17 cellular contexts compared by ENCODE assay signal in the genomic region with DNA sequence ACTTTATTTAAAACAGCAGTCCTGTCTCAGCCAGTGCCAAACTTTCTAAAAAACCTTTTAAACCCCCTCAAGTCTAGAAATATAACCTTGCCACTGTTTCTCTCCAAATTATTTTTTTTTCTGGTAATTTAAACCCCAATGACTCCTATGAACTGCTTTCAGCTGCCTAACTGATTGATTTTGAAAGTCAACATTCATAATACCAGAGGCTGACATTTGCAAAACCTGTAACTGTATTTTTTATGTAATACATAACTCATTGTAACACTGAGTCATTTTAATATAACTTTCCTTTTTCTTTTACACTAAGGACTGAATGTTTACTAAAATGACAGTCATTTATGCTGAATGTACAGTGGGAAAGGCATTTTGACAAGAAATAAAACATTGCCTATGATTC. TPM values are rescaled to one million over a fixed set of nuclear protein-coding genes. Genes with fewer than 3 reads are reported as not detected.
DNase-seq lines count a peak whose midpoint lies in the region; ATAC-seq, FAIRE-seq and TF ChIP-seq lines count a peak whose summit lies in the region.
"Had no signal": no experiment of that assay in that cellular context is flagged by ENCODE, and none has a peak within 500 bp of the region (broad histone marks: within the 10 kb centered on the region; RNA-seq: fewer than 3 reads in every experiment).

No MANE protein-coding gene starts in this region.

- no peak for TF ChIP-seq EP300 in GM12878 (IDR thresholded peaks at IDR 0.05; ENCODE audit: borderline replicate concordance in 1 of 2, control insufficient read depth in 1 of 2, low read depth in 2 of 2, low read length in 2 of 2)

- H3K27me3 Mint-ChIP-seq in activated CD8-positive, alpha-beta T cell treated with anti-CD3 and anti-CD28 coated beads for 36 hours = peaks cover 14% of the 10 kb centered on the region
- peaks cover 19% of the 10 kb centered on the region for H3K27me3 Mint-ChIP-seq in activated CD8-positive, alpha-beta T cell treated with anti-CD3 and anti-CD28 coated beads, Interleukin-2, amount 10 ng/mL, durations not matched to agents 7 days and 5 days (ENCODE audit: low read depth)
- H3K27me3 Mint-ChIP-seq in natural killer cell treated with Interleukin-12 subunit alpha and Interleukin-12 subunit beta and Interleukin-15 and Interleukin-18, amount 100 ng/mL, for 72 hours = peaks cover 28 to 34% of the 10 kb centered on the region in 2 donors
- H3K27me3 Mint-ChIP-seq in natural killer cell (ENCODE audit: low read depth in 2 of 2) = peaks cover 13 to 47% of the 10 kb centered on the region in 2 donors

- no peaks in the 10 kb centered on the region; the same call in 1 of the 2 replicates for H4K20me1 ChIP-seq in GM12878 (ENCODE audit: control insufficient read depth, insufficient read depth)

- SMC1A ChIA-PET in GM12878 (lab: Charles Lee; ENCODE audit: uncharacterized antibody, unreplicated experiment) = no interaction called here

- no peak for TF ChIP-seq RAD21 in GM12878 (IDR thresholded peaks at IDR 0.05; ENCODE audit: insufficient read depth, low read depth, low read length)

- in situ Hi-C loops in GM12878 (cut with MboI) = no loop called here

- H3K79me2 ChIP-seq in GM12878 (ENCODE audit: control insufficient read depth, insufficient read depth, low read length) = no peaks in the 10 kb centered on the region

- no peak overlapping the region for H3K27ac ChIP-seq in GM12878 (ENCODE audit: control insufficient read depth, insufficient read depth)
- H3K27ac ChIP-seq: BLaER1 treated with 17β-estradiol and CSF1 and Interleukin-3, amounts not matched to agents 10 nM and 100 nM had no signal

- no peak overlapping the region for H3K27ac Mint-ChIP-seq in activated CD8-positive, alpha-beta T cell treated with anti-CD3 and anti-CD28 coated beads for 36 hours
- no peak overlapping the region for H3K27ac Mint-ChIP-seq in activated CD8-positive, alpha-beta T cell treated with anti-CD3 and anti-CD28 coated beads, Interleukin-2, amount 10 ng/mL, durations not matched to agents 7 days and 5 days
- peak overlapping the region in 1 of 2 donors; percentile 68 for H3K27ac Mint-ChIP-seq in natural killer cell treated with Interleukin-12 subunit alpha and Interleukin-12 subunit beta and Interleukin-15 and Interleukin-18, amount 100 ng/mL, for 72 hours
- H3K27ac Mint-ChIP-seq in natural killer cell = no peak overlapping the region
- H3K27ac Mint-ChIP-seq: CD4-positive, CD25-positive, alpha-beta regulatory T cell; GM23338 had no signal

- H3K4me1 ChIP-seq in GM12878 (ENCODE audit: control insufficient read depth, insufficient read depth, low read length) = no peaks in the 10 kb centered on the region
- H3K4me1 ChIP-seq: BLaER1 treated with 17β-estradiol and CSF1 and Interleukin-3, amounts not matched to agents 10 nM and 100 nM had no signal

- intact Hi-C loops in activated CD8-positive, alpha-beta T cell treated with anti-CD3 and anti-CD28 coated beads for 36 hours (cut with micrococcal nuclease) = no loop called here
- intact Hi-C loops in natural killer cell (cut with micrococcal nuclease) = no loop called here
- intact Hi-C loops in GM12878 (cut with micrococcal nuclease; ENCODE audit: unreplicated experiment) = no loop called here

- no peak overlapping the region for H3K4me3 ChIP-seq in GM12878
- H3K4me3 ChIP-seq: BLaER1 treated with 17β-estradiol and CSF1 and Interleukin-3, amounts not matched to agents 10 nM and 100 nM; GM23338 had no signal

- DNase-seq in activated CD8-positive, alpha-beta T cell treated with anti-CD3 and anti-CD28 coated beads for 36 hours = no peak
- no peak for DNase-seq in activated CD8-positive, alpha-beta T cell treated with anti-CD3 and anti-CD28 coated beads, Interleukin-2, amount 10 ng/mL, durations not matched to agents 7 days and 5 days
- no peak for DNase-seq in natural killer cell treated with Interleukin-12 subunit alpha and Interleukin-12 subunit beta and Interleukin-15 and Interleukin-18, amount 100 ng/mL, for 72 hours (ENCODE audit: low spot score)
- no peak for DNase-seq in natural killer cell
- DNase-seq in GM12878 (ENCODE audit: low read depth, low spot score) = no peak
- DNase-seq in HT-29 (ENCODE audit: low spot score) = no peak
- DNase-seq: ACHN; CD4-positive, CD25-positive, alpha-beta regulatory T cell; DMS53; GF-D8; H7 had no signal

- no peak for FAIRE-seq in GM12878 (lab: Jason Lieb, UNC)

- H3K9me3 Mint-ChIP-seq in activated CD8-positive, alpha-beta T cell treated with anti-CD3 and anti-CD28 coated beads for 36 hours = no peaks in the 10 kb centered on the region
- H3K9me3 Mint-ChIP-seq in activated CD8-positive, alpha-beta T cell treated with anti-CD3 and anti-CD28 coated beads, Interleukin-2, amount 10 ng/mL, durations not matched to agents 7 days and 5 days (ENCODE audit: insufficient read depth) = no peaks in the 10 kb centered on the region
- H3K9me3 Mint-ChIP-seq in natural killer cell treated with Interleukin-12 subunit alpha and Interleukin-12 subunit beta and Interleukin-15 and Interleukin-18, amount 100 ng/mL, for 72 hours = no peaks in the 10 kb centered on the region
- H3K9me3 Mint-ChIP-seq in natural killer cell = no peaks in the 10 kb centered on the region
- H3K9me3 Mint-ChIP-seq: CD4-positive, CD25-positive, alpha-beta regulatory T cell; GM23338 had no signal

- H2AFZ ChIP-seq in GM12878 (ENCODE audit: control insufficient read depth, low read depth, low read length) = no peak overlapping the region
- H2AFZ ChIP-seq: GM23338 had no signal

- RAD21 ChIA-PET in GM12878 (lab: Charles Lee; ENCODE audit: unreplicated experiment) = no interaction called here

- TF ChIP-seq POLR2A in GM12878 (IDR thresholded peaks at IDR 0.05; ENCODE audit: low read depth, low read length) = no peak

- no peak overlapping the region for H3K4me2 ChIP-seq in GM12878 (ENCODE audit: control insufficient read depth, insufficient read depth)
- H3K4me2 ChIP-seq: BLaER1 treated with 17β-estradiol and CSF1 and Interleukin-3, amounts not matched to agents 10 nM and 100 nM; GM23338 had no signal

- H3K36me3 ChIP-seq in GM12878 (ENCODE audit: control insufficient read depth in 2 of 2, insufficient read depth in 2 of 2, low read length in 1 of 2) = no peaks in the 10 kb centered on the region
- H3K36me3 ChIP-seq: BLaER1 treated with 17β-estradiol and CSF1 and Interleukin-3, amounts not matched to agents 10 nM and 100 nM had no signal

- H3K4me1 Mint-ChIP-seq in activated CD8-positive, alpha-beta T cell treated with anti-CD3 and anti-CD28 coated beads for 36 hours (ENCODE audit: low read depth) = peaks cover 8% of the 10 kb centered on the region
- H3K4me1 Mint-ChIP-seq in activated CD8-positive, alpha-beta T cell treated with anti-CD3 and anti-CD28 coated beads, Interleukin-2, amount 10 ng/mL, durations not matched to agents 7 days and 5 days (ENCODE audit: low read depth) = no peaks in the 10 kb centered on the region
- H3K4me1 Mint-ChIP-seq in natural killer cell treated with Interleukin-12 subunit alpha and Interleukin-12 subunit beta and Interleukin-15 and Interleukin-18, amount 100 ng/mL, for 72 hours (ENCODE audit: low read depth in 2 of 2) = peaks cover 8 to 19% of the 10 kb centered on the region in 2 donors
- H3K4me1 Mint-ChIP-seq in natural killer cell = no peaks in the 10 kb centered on the region
- H3K4me1 Mint-ChIP-seq: CD4-positive, CD25-positive, alpha-beta regulatory T cell; GM23338; IgD-negative memory B cell had no signal

- TF ChIP-seq CTCF in activated CD8-positive, alpha-beta T cell treated with anti-CD3 and anti-CD28 coated beads for 36 hours (IDR thresholded peaks at IDR 0.05) = no peak
- TF ChIP-seq CTCF in natural killer cell (IDR thresholded peaks at IDR 0.05) (no peak), GM12878 (IDR thresholded peaks at IDR 0.05 in 2 of 3, conservative IDR thresholded peaks at IDR 0.05 in 1 of 3; ENCODE audit: control insufficient read depth in 2 of 3, extremely low read depth in 1 of 3, insufficient read depth in 1 of 3, low read depth in 3 of 3, low read length in 3 of 3) (no peak)

- BruUV-seq in GM12878 (replicated peaks; lab: Mats Ljungman, UMichigan) = no TSS peak

- ATAC-seq in activated CD8-positive, alpha-beta T cell treated with anti-CD3 and anti-CD28 coated beads for 36 hours = peak; percentile 39
- no peak for ATAC-seq in activated CD8-positive, alpha-beta T cell treated with anti-CD3 and anti-CD28 coated beads, Interleukin-2, amount 10 ng/mL, durations not matched to agents 7 days and 5 days
- ATAC-seq in natural killer cell treated with Interleukin-12 subunit alpha and Interleukin-12 subunit beta and Interleukin-15 and Interleukin-18, amount 100 ng/mL, for 72 hours = peak; percentile 69 to 81
- ATAC-seq in natural killer cell (no peak), GM12878 (peak; percentile 43), GM21360 (IDR thresholded peaks at IDR 0.05; ENCODE audit: unreplicated experiment) (no peak)
- ATAC-seq: GM23338 had no signal

- CTCF ChIA-PET in activated CD8-positive, alpha-beta T cell treated with anti-CD3 and anti-CD28 coated beads for 36 hours (lab: Charles Lee) = no interaction called here
- CTCF ChIA-PET in activated CD8-positive, alpha-beta T cell treated with anti-CD3 and anti-CD28 coated beads, Interleukin-2, amount 10 ng/mL, durations not matched to agents 7 days and 5 days (lab: Charles Lee) = no interaction called here
- CTCF ChIA-PET in GM12878 (lab: Yijun Ruan, JAX) = no interaction called here

- H3K9me3 ChIP-seq in GM12878 (replicated peaks; ENCODE audit: control insufficient read depth, insufficient read depth, low read length) = no peaks in the 10 kb centered on the region; the same call in 2 of the 3 replicates

- H3K36me3 Mint-ChIP-seq in activated CD8-positive, alpha-beta T cell treated with anti-CD3 and anti-CD28 coated beads for 36 hours (ENCODE audit: low read depth) = no peaks in the 10 kb centered on the region
- H3K36me3 Mint-ChIP-seq in activated CD8-positive, alpha-beta T cell treated with anti-CD3 and anti-CD28 coated beads, Interleukin-2, amount 10 ng/mL, durations not matched to agents 7 days and 5 days (ENCODE audit: low read depth) = no peaks in the 10 kb centered on the region
- H3K36me3 Mint-ChIP-seq in natural killer cell treated with Interleukin-12 subunit alpha and Interleukin-12 subunit beta and Interleukin-15 and Interleukin-18, amount 100 ng/mL, for 72 hours = peaks cover 7% of the 10 kb centered on the region
- no peaks in the 10 kb centered on the region for H3K36me3 Mint-ChIP-seq in natural killer cell
- H3K36me3 Mint-ChIP-seq: CD4-positive, CD25-positive, alpha-beta regulatory T cell; IgD-negative memory B cell had no signal

- H3K27me3 ChIP-seq in GM12878 (replicated peaks in 1 of 2; ENCODE audit: control insufficient read depth in 2 of 2, insufficient read depth in 2 of 2, low read length in 1 of 2) = peaks cover 0 to 11% of the 10 kb centered on the region in 2 experiments; a peak in 2 of 4 replicates

- H3K4me3 Mint-ChIP-seq in activated CD8-positive, alpha-beta T cell treated with anti-CD3 and anti-CD28 coated beads for 36 hours = no peak overlapping the region
- H3K4me3 Mint-ChIP-seq in activated CD8-positive, alpha-beta T cell treated with anti-CD3 and anti-CD28 coated beads, Interleukin-2, amount 10 ng/mL, durations not matched to agents 7 days and 5 days = no peak overlapping the region
- H3K4me3 Mint-ChIP-seq in natural killer cell treated with Interleukin-12 subunit alpha and Interleukin-12 subunit beta and Interleukin-15 and Interleukin-18, amount 100 ng/mL, for 72 hours = peak overlapping the region; percentile 67
- H3K4me3 Mint-ChIP-seq in natural killer cell = no peak overlapping the region
- H3K4me3 Mint-ChIP-seq: CD4-positive, CD25-positive, alpha-beta regulatory T cell; GM23338; IgD-negative memory B cell had no signal

- H3K9ac ChIP-seq in GM12878 (ENCODE audit: control insufficient read depth, insufficient read depth, low read length) = no peak overlapping the region
- H3K9ac ChIP-seq: BLaER1 treated with 17β-estradiol and CSF1 and Interleukin-3, amounts not matched to agents 10 nM and 100 nM had no signal

- POLR2A ChIA-PET in activated CD8-positive, alpha-beta T cell treated with anti-CD3 and anti-CD28 coated beads for 36 hours (lab: Charles Lee) = no interaction called here
- POLR2A ChIA-PET in activated CD8-positive, alpha-beta T cell treated with anti-CD3 and anti-CD28 coated beads, Interleukin-2, amount 10 ng/mL, durations not matched to agents 7 days and 5 days (lab: Charles Lee) = no interaction called here
- POLR2A ChIA-PET in GM12878 (lab: Charles Lee) = no interaction called here

RNA-seq across cellular contexts. Expression of a gene that starts 19.1 kb away (rescaled TPM):
- total RNA-seq in activated CD8-positive, alpha-beta T cell treated with anti-CD3 and anti-CD28 coated beads for 36 hours = 1 to 10 TPM; 2.1 to 2.7 TPM
- 10 to 100 TPM; 14.2 to 15.6 TPM for total RNA-seq in activated CD8-positive, alpha-beta T cell treated with anti-CD3 and anti-CD28 coated beads, Interleukin-2, amount 10 ng/mL, durations not matched to agents 7 days and 5 days
- 1 to 10 TPM; 3.2 to 5.0 TPM for total RNA-seq in natural killer cell treated with Interleukin-12 subunit alpha and Interleukin-12 subunit beta and Interleukin-15 and Interleukin-18, amount 100 ng/mL, for 72 hours
- total RNA-seq in natural killer cell (not detected), GM12878 (2014; rRNA removed) (not detected in 2 replicates), GM12878 (2014; rRNA removed; fragmentation: Illumina TruSeq; extraction: Trizol) (not detected in 2 replicates), GM12878 (2021) (not detected in 2 replicates)
- total RNA-seq in GM12878 (2013; cell fraction: nucleolus; rRNA removed) = 0.20 TPM in 1 of 2 replicates, not detected in the other
- polyA plus RNA-seq in GM12878 (2011; ENCODE audit: low read depth) = not detected
- polyA plus RNA-seq in GM12878 (2011; rRNA removed) (0.03 and 0.14 TPM in 2 replicates), GM12878 (2014; fragmentation: Illumina TruSeq; extraction: Trizol) (not detected in 2 replicates), GM12878 (2014; fragmentation: Nextera tagmentation; extraction: Ambion mirVana) (not detected), GM12878 (2014; rRNA removed) (not detected in 2 replicates), GM12878 (2016; fragmentation: Nextera tagmentation; extraction: Ambion mirVana) (not detected)
- polyA plus RNA-seq in GM12878 (2011; cell fraction: cytosol; rRNA removed) = 0.03 and 0.05 TPM in 2 replicates
- not detected in 2 replicates for polyA plus RNA-seq in GM12878 (2011; cell fraction: nucleus; rRNA removed)
- not detected in 2 replicates for polyA plus RNA-seq in GM12878 (2012)
- polyA minus RNA-seq in GM12878 (2011; rRNA and poly(A)+ RNA removed) = not detected in 2 replicates
- not detected in 2 replicates for polyA minus RNA-seq in GM12878 (2011; cell fraction: cytosol; rRNA and poly(A)+ RNA removed)
- not detected in 2 replicates for polyA minus RNA-seq in GM12878 (2011; cell fraction: nucleus; rRNA and poly(A)+ RNA removed)
- total RNA-seq in HT-29 (2014; rRNA removed; shearing (Covaris generic)) = not detected in 2 replicates
- total RNA-seq: A172; CD4-positive, CD25-positive, alpha-beta regulatory T cell; HT1080 had no signal
- polyA plus RNA-seq: IgD-negative memory B cell had no signal

Comparison
In these comparisons a context has a peak if more than half of its experiments do, and no peak if none do; other contexts are left out.
1. ATAC-seq: peak in activated CD8-positive, alpha-beta T cell treated with anti-CD3 and anti-CD28 coated beads for 36 hours (single experiment), natural killer cell treated with Interleukin-12 subunit alpha and Interleukin-12 subunit beta and Interleukin-15 and Interleukin-18, amount 100 ng/mL, for 72 hours (2 of 2) and GM12878 (single experiment); none in activated CD8-positive, alpha-beta T cell treated with anti-CD3 and anti-CD28 coated beads, Interleukin-2, amount 10 ng/mL, durations not matched to agents 7 days and 5 days (single experiment), natural killer cell (0 of 3) and GM21360 (single experiment).